13 cellular contexts compared by ENCODE assay signal in genomic region chrX:45110494-45110893, GRCh38.
DNase-seq lines count a peak whose midpoint lies in the region; FAIRE-seq and TF ChIP-seq lines count a peak whose summit lies in the region.
"Had no signal": no experiment of that assay in that cellular context is flagged by ENCODE, and none has a peak within 500 bp of the region (broad histone marks: within the 10 kb centered on the region; RNA-seq: fewer than 3 reads in every experiment).

No MANE protein-coding gene starts in this region.

- DNase-seq in NCI-H1092 treated with DMSO at 0.1 percent for 48 hours (lab: John Stamatoyannopoulos, UW) (peak; percentile 17), NCI-H1092 (lab: John Stamatoyannopoulos, UW) (no peak), DMS79 (lab: John Stamatoyannopoulos, UW) (peak; percentile 40), NCI-H2081 treated with DMSO at 0.1 percent for 48 hours (lab: John Stamatoyannopoulos, UW) (peak; percentile 1), kidney (no peak), HEK293T (ENCODE audit: extremely low spot score) (no peak)
- DNase-seq in activated CD8-positive, alpha-beta memory T cell treated with anti-CD3 and anti-CD28 coated beads, Interleukin-2, amount 50 U/mL, for 4 hours, result no peak
- DNase-seq: CD8-positive, alpha-beta memory T cell; DMS53; H9 had no signal

- no peak overlapping the region for H3K4me3 ChIP-seq in kidney (ENCODE audit: low read length in 2 of 2)
- H3K4me3 ChIP-seq: GM23338 had no signal

- intact Hi-C loops in kidney (cut with DNase I), result no loop called here

- H3K4me1 ChIP-seq in kidney (ENCODE audit: control insufficient read depth in 1 of 2, insufficient read depth in 1 of 2, low read depth in 1 of 2, low read length in 2 of 2), result no peaks in the 10 kb centered on the region

- no peaks in the 10 kb centered on the region for H3K36me3 ChIP-seq in kidney (ENCODE audit: control insufficient read depth in 1 of 2, insufficient read depth in 2 of 2, low read length in 2 of 2)

- no peaks in the 10 kb centered on the region for H3K9me3 ChIP-seq in kidney (ENCODE audit: control insufficient read depth in 1 of 2, low read length in 2 of 2)

- peak; percentile 25 for FAIRE-seq in kidney (lab: Jason Lieb, UNC)
- FAIRE-seq: GM12891 had no signal

- H3K27ac ChIP-seq in kidney (ENCODE audit: low read depth in 2 of 2, low read length in 2 of 2), result no peak overlapping the region
- H3K27ac ChIP-seq: 22Rv1 had no signal

- H3K9ac ChIP-seq in kidney (ENCODE audit: low read length in 2 of 2), result no peak overlapping the region

- TF ChIP-seq CTCF in kidney (IDR thresholded peaks at IDR 0.05; ENCODE audit: borderline replicate concordance, extremely low read depth, insufficient read depth), result no peak

- POLR2A ChIA-PET in HEK293T (lab: Yijun Ruan, JAX), result no interaction called here

- CTCF ChIA-PET in HEK293T (lab: Yijun Ruan, JAX), result no interaction called here

TF ChIP-seq in HEK293T, 16 proteins besides CTCF, POLR2A, EP300 and RAD21:
- TF ChIP-seq ARNT (IDR thresholded peaks at IDR 0.05) (no peak), NFRKB (IDR thresholded peaks at IDR 0.05) (no peak), TARDBP (IDR thresholded peaks at IDR 0.05) (no peak), HDGF (IDR thresholded peaks at IDR 0.05; ENCODE audit: borderline replicate concordance) (no peak), CTBP1 (IDR thresholded peaks at IDR 0.05; ENCODE audit: borderline replicate concordance) (no peak), LEF1 (IDR thresholded peaks at IDR 0.05; ENCODE audit: borderline replicate concordance) (no peak), ZNF384 (IDR thresholded peaks at IDR 0.05) (no peak), FOXK2 (IDR thresholded peaks at IDR 0.05) (no peak), SUZ12 (IDR thresholded peaks at IDR 0.05) (no peak), ELF4 (IDR thresholded peaks at IDR 0.05) (no peak)
- TF ChIP-seq, protein P1, sequence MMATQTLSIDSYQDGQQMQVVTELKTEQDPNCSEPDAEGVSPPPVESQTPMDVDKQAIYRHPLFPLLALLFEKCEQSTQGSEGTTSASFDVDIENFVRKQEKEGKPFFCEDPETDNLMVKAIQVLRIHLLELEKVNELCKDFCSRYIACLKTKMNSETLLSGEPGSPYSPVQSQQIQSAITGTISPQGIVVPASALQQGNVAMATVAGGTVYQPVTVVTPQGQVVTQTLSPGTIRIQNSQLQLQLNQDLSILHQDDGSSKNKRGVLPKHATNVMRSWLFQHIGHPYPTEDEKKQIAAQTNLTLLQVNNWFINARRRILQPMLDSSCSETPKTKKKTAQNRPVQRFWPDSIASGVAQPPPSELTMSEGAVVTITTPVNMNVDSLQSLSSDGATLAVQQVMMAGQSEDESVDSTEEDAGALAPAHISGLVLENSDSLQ (IDR thresholded peaks at IDR 0.05), result no peak

Comparison
In these comparisons a context has a peak if more than half of its experiments do, and no peak if none do; other contexts are left out.
1. DNase-seq: peak in NCI-H1092 treated with DMSO at 0.1 percent for 48 hours (single experiment), DMS79 (single experiment) and NCI-H2081 treated with DMSO at 0.1 percent for 48 hours (single experiment); none in NCI-H1092 (single experiment), kidney (single experiment), HEK293T (single experiment) and activated CD8-positive, alpha-beta memory T cell treated with anti-CD3 and anti-CD28 coated beads, Interleukin-2, amount 50 U/mL, for 4 hours (single experiment).